ENCODE assay signal across 12 cellular contexts in the genomic region with DNA sequence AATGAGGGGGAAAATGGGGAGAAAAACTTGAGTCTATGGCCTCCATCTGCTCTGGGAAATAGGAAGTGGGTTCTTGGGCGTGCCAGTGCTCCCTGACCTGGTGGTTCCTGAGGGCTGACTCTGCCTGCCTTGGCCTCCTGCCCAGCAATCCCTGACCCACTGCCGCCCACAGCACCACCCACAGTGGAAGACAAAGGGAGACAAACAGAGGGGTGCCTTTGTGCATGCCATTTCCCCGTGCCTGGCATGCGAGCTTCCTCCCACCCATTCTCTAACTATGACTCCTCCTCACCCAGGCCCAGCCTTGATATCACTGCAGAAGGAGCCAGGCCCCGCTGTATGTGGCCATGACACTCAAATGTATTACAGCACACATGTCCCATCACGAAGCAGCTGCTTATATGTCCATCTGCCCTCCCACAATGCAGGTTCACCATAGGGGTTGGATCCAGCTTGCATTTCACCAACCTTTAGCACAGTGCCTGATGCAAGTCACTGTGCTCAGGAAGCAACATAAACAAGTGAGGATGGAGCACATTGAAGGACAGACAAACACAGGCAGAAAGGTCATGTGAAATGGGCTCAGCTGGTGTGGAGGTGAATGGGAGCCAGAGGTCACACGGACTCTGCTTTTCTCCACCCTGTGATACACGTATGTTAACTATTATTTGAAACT.
A peak's percentile ranks its signal among the peaks of the same experiment; 100 is the strongest.
DNase-seq lines count a peak whose midpoint lies in the region; ATAC-seq, FAIRE-seq and TF ChIP-seq lines count a peak whose summit lies in the region.
"Had no signal": no experiment of that assay in that cellular context is flagged by ENCODE, and none has a peak within 500 bp of the region (broad histone marks: within the 10 kb centered on the region; RNA-seq: fewer than 3 reads in every experiment).

No MANE protein-coding gene starts in this region.

- no peaks in the 10 kb centered on the region for H3K9me3 Mint-ChIP-seq in astrocyte (ENCODE audit: unreplicated experiment)

- H3K9me3 ChIP-seq in astrocyte (ENCODE audit: insufficient read depth, low read depth, low read length), result no peaks in the 10 kb centered on the region
- H3K9me3 ChIP-seq in WERI-Rb-1 (ENCODE audit: severe bottlenecking), result no peaks in the 10 kb centered on the region
- H3K9me3 ChIP-seq: adrenal gland had no signal

- no peaks in the 10 kb centered on the region for H3K27me3 ChIP-seq in ACC112 (ENCODE audit: insufficient read depth, low read length)
- H3K27me3 ChIP-seq in astrocyte (ENCODE audit: insufficient read depth, low read length), result no peaks in the 10 kb centered on the region
- peaks cover 45% of the 10 kb centered on the region for H3K27me3 ChIP-seq in WERI-Rb-1 (ENCODE audit: insufficient read depth, low read depth, severe bottlenecking)
- H3K27me3 ChIP-seq: adrenal gland had no signal

- H3K36me3 Mint-ChIP-seq in astrocyte (ENCODE audit: low read depth, unreplicated experiment), result no peaks in the 10 kb centered on the region

- H3K4me2 ChIP-seq in astrocyte (ENCODE audit: low read length), result peak overlapping the region; percentile 35

- H3K27me3 Mint-ChIP-seq in astrocyte (ENCODE audit: low read depth, unreplicated experiment), result peaks cover 8% of the 10 kb centered on the region

- peak; percentile 35 for DNase-seq in HTR-8/SVneo (ENCODE audit: insufficient read length, low spot score)
- DNase-seq in astrocyte (ENCODE audit: low read depth), result peak; percentile 53
- peak; percentile 19 for DNase-seq in iris pigment epithelial cell (ENCODE audit: low read depth)
- no peak for DNase-seq in ecto neural progenitor cell (ENCODE audit: low spot score)
- no peak for DNase-seq in WERI-Rb-1
- DNase-seq: islet precursor cell; stimulated activated CD4-positive, alpha-beta T cell treated with anti-CD3 and anti-CD28 coated beads, Interleukin-4, amount 100 ng/mL, for 24 hours had no signal

- H3K9ac ChIP-seq in astrocyte (ENCODE audit: low read length), result peak overlapping the region; percentile 12

- TF ChIP-seq CTCF in astrocyte (IDR thresholded peaks at IDR 0.05; ENCODE audit: insufficient read depth, low read depth, low read length) (no peak), WERI-Rb-1 (IDR thresholded peaks at IDR 0.05; ENCODE audit: low read depth, low read length) (no peak)

- H4K20me1 ChIP-seq in astrocyte (ENCODE audit: insufficient read depth, low read length), result no peaks in the 10 kb centered on the region

- H2AFZ ChIP-seq in ACC112 (ENCODE audit: low read length, unreplicated experiment) (peak overlapping the region; percentile 47), astrocyte (ENCODE audit: low read depth, low read length) (no peak overlapping the region)

- H3K27ac ChIP-seq in ACC112 (ENCODE audit: low read depth, low read length) (peak overlapping the region; percentile 87), astrocyte (ENCODE audit: low read depth, low read length) (peak overlapping the region; percentile 47), WERI-Rb-1 (no peak overlapping the region)
- H3K27ac ChIP-seq: adrenal gland had no signal

- FAIRE-seq in HTR-8/SVneo (lab: Jason Lieb, UNC) (no peak), astrocyte (lab: Jason Lieb, UNC) (no peak)
- FAIRE-seq: GM19239 had no signal

- peaks cover 29% of the 10 kb centered on the region for H3K4me1 Mint-ChIP-seq in astrocyte (ENCODE audit: low read depth, unreplicated experiment)

- ATAC-seq in GM18858 (IDR thresholded peaks at IDR 0.05; ENCODE audit: unreplicated experiment), result no peak
- no peak for ATAC-seq in GM19351 (IDR thresholded peaks at IDR 0.05; ENCODE audit: unreplicated experiment)

- H3K36me3 ChIP-seq in ACC112 (ENCODE audit: insufficient read depth, low read length) (no peaks in the 10 kb centered on the region), astrocyte (ENCODE audit: insufficient read depth, low read length) (no peaks in the 10 kb centered on the region), WERI-Rb-1 (no peaks in the 10 kb centered on the region)
- H3K36me3 ChIP-seq: adrenal gland had no signal

- H3K27ac Mint-ChIP-seq in astrocyte (ENCODE audit: unreplicated experiment), result peak overlapping the region; percentile 54

- H3K4me1 ChIP-seq in ACC112 (ENCODE audit: control insufficient read depth, insufficient read depth, low read length, unreplicated experiment) (peaks cover 68% of the 10 kb centered on the region), astrocyte (ENCODE audit: insufficient read depth, low read length) (peaks cover 53% of the 10 kb centered on the region)
- H3K4me1 ChIP-seq: adrenal gland had no signal

- H3K79me2 ChIP-seq in ACC112 (ENCODE audit: control insufficient read depth, insufficient read depth, low read length, unreplicated experiment) (no peaks in the 10 kb centered on the region), astrocyte (ENCODE audit: insufficient read depth, low read length) (no peaks in the 10 kb centered on the region)

- H3K4me3 ChIP-seq in ACC112 (ENCODE audit: low read depth, low read length) (no peak overlapping the region), astrocyte (ENCODE audit: insufficient read depth, low read depth, low read length) (no peak overlapping the region), WERI-Rb-1 (ENCODE audit: low read depth, low read length) (no peak overlapping the region)
- H3K4me3 ChIP-seq: adrenal gland had no signal

- no peak overlapping the region for H3K4me3 Mint-ChIP-seq in astrocyte (ENCODE audit: unreplicated experiment)

Comparison
In these comparisons a context has a peak if more than half of its experiments do, and no peak if none do; other contexts are left out.
1. DNase-seq: peak in HTR-8/SVneo (single experiment), astrocyte (single experiment) and iris pigment epithelial cell (single experiment); none in ecto neural progenitor cell (single experiment) and WERI-Rb-1 (single experiment).